In genomic region chr12:115020091-115020490, GRCh38 we compare ENCODE assay signal across 22 cellular contexts.
DNase-seq lines count a peak whose midpoint lies in the region; ATAC-seq and TF ChIP-seq lines count a peak whose summit lies in the region.
"Had no signal": no experiment of that assay in that cellular context is flagged by ENCODE, and none has a peak within 500 bp of the region (broad histone marks: within the 10 kb centered on the region; RNA-seq: fewer than 3 reads in every experiment).

No MANE protein-coding gene starts in this region.

- peaks cover 84% of the 10 kb centered on the region for H3K4me1 Mint-ChIP-seq in mesothelial cell of epicardium
- H3K4me1 Mint-ChIP-seq: B cell had no signal

- no peaks in the 10 kb centered on the region for H3K9me2 ChIP-seq in HCT116 (ENCODE audit: insufficient read depth)

- H3K27ac ChIP-seq in HCT116 (ENCODE audit: low read depth, low read length): no peak overlapping the region
- H3K27ac ChIP-seq: 22Rv1; A549; BLaER1 treated with 17β-estradiol and CSF1 and Interleukin-3, amounts not matched to agents 10 nM and 100 nM; C4-2B had no signal

- TF ChIP-seq POLR2A in HCT116 (IDR thresholded peaks at IDR 0.05; ENCODE audit: borderline replicate concordance, extremely low read depth, insufficient read depth, insufficient read length): no peak

- no peaks in the 10 kb centered on the region for H3K79me2 ChIP-seq in HCT116 (ENCODE audit: insufficient read depth, low read length)

- DNase-seq in NCI-H82 (lab: John Stamatoyannopoulos, UW) (peak; percentile 18), NCI-H82 treated with DMSO at 0.1 percent for 48 hours (lab: John Stamatoyannopoulos, UW; ENCODE audit: unreplicated experiment) (no peak), HCT116 (ENCODE audit: low read depth, low spot score) (no peak), mesothelial cell of epicardium (ENCODE audit: low spot score in 2 of 2, unreplicated experiment in 2 of 2) (no peak), DMS114 treated with DMSO at 0.1 percent for 48 hours (lab: John Stamatoyannopoulos, UW; ENCODE audit: unreplicated experiment) (no peak)
- DNase-seq: AML-193; Caco-2; Calu3; CD4-positive, alpha-beta T cell; CD8-positive, alpha-beta T cell; DMS153; DMS53; DMS79; DND-41; EL; GDM1 had no signal

- no peak for TF ChIP-seq RAD21 in HCT116 (IDR thresholded peaks at IDR 0.05; ENCODE audit: low read depth)

- H3K4me3 ChIP-seq in HCT116 (replicated peaks in 1 of 2; ENCODE audit: low read depth in 1 of 2, low read length in 2 of 2): no peak overlapping the region
- H3K4me3 ChIP-seq: A549; BLaER1 treated with 17β-estradiol and CSF1 and Interleukin-3, amounts not matched to agents 10 nM and 100 nM; GM12878 had no signal

- no TSS peak for BruUV-seq in HCT116 (replicated peaks; lab: Mats Ljungman, UMichigan)

- POLR2A ChIA-PET in HCT116 (lab: Charles Lee): no interaction called here

- ATAC-seq in HCT116: no peak
- ATAC-seq: A549; CD8-positive, alpha-beta T cell; GM12878 had no signal

- no peaks in the 10 kb centered on the region for H3K27me3 ChIP-seq in HCT116 (ENCODE audit: insufficient read depth, low read length)
- H3K27me3 ChIP-seq: BLaER1 treated with 17β-estradiol and CSF1 and Interleukin-3, amounts not matched to agents 10 nM and 100 nM had no signal

- no peak overlapping the region for H3K4me2 ChIP-seq in HCT116 (ENCODE audit: low read length)
- H3K4me2 ChIP-seq: A549; BLaER1 treated with 17β-estradiol and CSF1 and Interleukin-3, amounts not matched to agents 10 nM and 100 nM had no signal

- H3K9ac ChIP-seq in HCT116 (ENCODE audit: low read length): no peak overlapping the region
- H3K9ac ChIP-seq: BLaER1 treated with 17β-estradiol and CSF1 and Interleukin-3, amounts not matched to agents 10 nM and 100 nM had no signal

- H3K9me3 ChIP-seq in HCT116 (ENCODE audit: control insufficient read depth in 1 of 2, insufficient read depth in 1 of 2, low read depth in 1 of 2, low read length in 2 of 2): 0 out of 4 replicates have a peak, but pooled peaks cover 0 to 3% of the 10 kb centered on the region in 2 experiments
- H3K9me3 ChIP-seq: Caco-2 had no signal

- no peaks in the 10 kb centered on the region for H4K20me1 ChIP-seq in HCT116 (ENCODE audit: insufficient read depth)
- H4K20me1 ChIP-seq: BLaER1 treated with 17β-estradiol and CSF1 and Interleukin-3, amounts not matched to agents 10 nM and 100 nM had no signal

- no peaks in the 10 kb centered on the region for H3K4me1 ChIP-seq in HCT116 (ENCODE audit: control insufficient read depth in 1 of 2, insufficient read depth in 2 of 2, low read length in 2 of 2)
- H3K4me1 ChIP-seq: A549; BLaER1 treated with 17β-estradiol and CSF1 and Interleukin-3, amounts not matched to agents 10 nM and 100 nM; Caco-2 had no signal

- intact Hi-C loops in HCT116 (cut with micrococcal nuclease): no loop called here

- CTCF ChIA-PET in HCT116 (lab: Charles Lee): no interaction called here

- H3K9me3 Mint-ChIP-seq in mesothelial cell of epicardium: peaks cover 18% of the 10 kb centered on the region

- no peaks in the 10 kb centered on the region for H3K27me3 Mint-ChIP-seq in mesothelial cell of epicardium (ENCODE audit: low read depth)
- H3K27me3 Mint-ChIP-seq: B cell; CD4-positive, alpha-beta T cell had no signal

- H3K36me3 Mint-ChIP-seq in mesothelial cell of epicardium: peaks cover 68% of the 10 kb centered on the region
- H3K36me3 Mint-ChIP-seq: CD8-positive, alpha-beta T cell had no signal

- RAD21 ChIA-PET in HCT116 (lab: Charles Lee; ENCODE audit: low non-redundant PET in 1 of 2, low total read pairs in 2 of 2, uncharacterized antibody in 2 of 2, unreplicated experiment in 2 of 2): no interaction called here

- H3K36me3 ChIP-seq in HCT116 (ENCODE audit: control insufficient read depth in 1 of 2, insufficient read depth in 2 of 2, low read length in 2 of 2): no peaks in the 10 kb centered on the region
- H3K36me3 ChIP-seq: BLaER1 treated with 17β-estradiol and CSF1 and Interleukin-3, amounts not matched to agents 10 nM and 100 nM had no signal

- H3K4me3 Mint-ChIP-seq in mesothelial cell of epicardium: no peak overlapping the region
- H3K4me3 Mint-ChIP-seq: B cell; CD4-positive, alpha-beta T cell; CD8-positive, alpha-beta T cell had no signal

- no peak overlapping the region for H2AFZ ChIP-seq in HCT116 (ENCODE audit: low read depth, low read length, poor library complexity, severe bottlenecking)

- H3K27ac Mint-ChIP-seq in mesothelial cell of epicardium: peak overlapping the region; percentile 34
- H3K27ac Mint-ChIP-seq: B cell; CD4-positive, alpha-beta T cell; CD8-positive, alpha-beta T cell had no signal

- no peak for TF ChIP-seq CTCF in HCT116 (IDR thresholded peaks at IDR 0.05 in 2 of 3, conservative IDR thresholded peaks at IDR 0.05 in 1 of 3; ENCODE audit: borderline replicate concordance in 1 of 3, insufficient read depth in 1 of 3, low read depth in 2 of 3, low read length in 2 of 3)
- TF ChIP-seq CTCF in mesothelial cell of epicardium (IDR thresholded peaks at IDR 0.05; ENCODE audit: unreplicated experiment): no peak

TF ChIP-seq in HCT116, 20 proteins besides CTCF, POLR2A, EP300 and RAD21:
- TF ChIP-seq, protein P1, sequence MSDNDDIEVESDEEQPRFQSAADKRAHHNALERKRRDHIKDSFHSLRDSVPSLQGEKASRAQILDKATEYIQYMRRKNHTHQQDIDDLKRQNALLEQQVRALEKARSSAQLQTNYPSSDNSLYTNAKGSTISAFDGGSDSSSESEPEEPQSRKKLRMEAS (IDR thresholded peaks at IDR 0.05): no peak
- peak; percentile 15 for TF ChIP-seq YY1 (IDR thresholded peaks at IDR 0.05; ENCODE audit: extremely low read depth, insufficient replicate concordance, low read depth, low read length)
- no peak for TF ChIP-seq ELF1 (IDR thresholded peaks at IDR 0.05; ENCODE audit: borderline replicate concordance, low read depth)
